Comparison of ENCODE assay signal across 11 cellular contexts in genomic region chr1:46448109-46448911, GRCh38. TPM values are rescaled to one million over a fixed set of nuclear protein-coding genes. Genes with fewer than 3 reads are reported as not detected.
DNase-seq lines count a peak whose midpoint lies in the region; ATAC-seq, FAIRE-seq and TF ChIP-seq lines count a peak whose summit lies in the region.
"Had no signal": no experiment of that assay in that cellular context is flagged by ENCODE, and none has a peak within 500 bp of the region (broad histone marks: within the 10 kb centered on the region; RNA-seq: fewer than 3 reads in every experiment).

No MANE protein-coding gene starts in this region.

- H3K4me3 ChIP-seq in cardiac muscle cell, result peak overlapping the region; percentile 28
- peak overlapping the region; percentile 12 for H3K4me3 ChIP-seq in neuron (ENCODE audit: low read length)
- no peak overlapping the region for H3K4me3 ChIP-seq in PC-9
- H3K4me3 ChIP-seq: uterus had no signal

- no peak overlapping the region for H2AFZ ChIP-seq in neuron (ENCODE audit: low read depth, low read length)
- H2AFZ ChIP-seq in PC-9, result no peak overlapping the region

- intact Hi-C loops in PC-9 (cut with micrococcal nuclease; ENCODE audit: unreplicated experiment), result loop anchor here (10.0 kb wide), 1 partner anchor 546 kb away; no protein-coding TSS in a partner anchor

- TF ChIP-seq CTCF in cardiac muscle cell (IDR thresholded peaks at IDR 0.05; ENCODE audit: low read depth, low read length) (no peak), PC-9 (conservative IDR thresholded peaks at IDR 0.05) (no peak), D721Med (IDR thresholded peaks at IDR 0.05; ENCODE audit: insufficient read depth, missing control alignments) (no peak)

- DNase-seq in AG20443 (ENCODE audit: low spot score) (peak; percentile 37), NCI-H146 treated with DMSO at 0.1 percent for 48 hours (lab: John Stamatoyannopoulos, UW; ENCODE audit: unreplicated experiment) (peak; percentile 36), cardiac muscle cell (ENCODE audit: low read depth in 1 of 2, low spot score in 1 of 2) (peak in 1 of 2 donors; percentile 34), PC-9 (no peak), D721Med (ENCODE audit: insufficient read length, low spot score) (no peak), activated gamma-delta T cell treated with Interleukin-2 at 50 U/mL for 16 hours (no peak)
- DNase-seq: retina, SW 1271, uterus had no signal

- POLR2A ChIA-PET in PC-9 (lab: Charles Lee; ENCODE audit: unreplicated experiment), result no interaction called here

- H3K4me2 ChIP-seq in PC-9, result no peak overlapping the region

- CTCF ChIA-PET in PC-9 (lab: Charles Lee), result interaction anchor here (0.7 kb wide), 1 partner anchor 17 kb away, joined by 3 read pairs; no protein-coding TSS in a partner anchor

- H4K20me1 ChIP-seq in PC-9 (ENCODE audit: insufficient read depth), result no peaks in the 10 kb centered on the region

- H3K79me2 ChIP-seq in PC-9 (ENCODE audit: low read depth), result no peaks in the 10 kb centered on the region

- H3K9me3 ChIP-seq in cardiac muscle cell (ENCODE audit: low read depth), result no peaks in the 10 kb centered on the region
- H3K9me3 ChIP-seq in neuron (ENCODE audit: low read length), result no peaks in the 10 kb centered on the region
- H3K9me3 ChIP-seq in PC-9 (ENCODE audit: insufficient read depth, low read depth), result no peaks in the 10 kb centered on the region
- H3K9me3 ChIP-seq: uterus had no signal

- no TSS peak for BruUV-seq in PC-9 (replicated peaks; lab: Mats Ljungman, UMichigan)

- H3F3A ChIP-seq in PC-9 (ENCODE audit: insufficient read depth, low read depth), result no peaks in the 10 kb centered on the region

- no peak for FAIRE-seq in D721Med (lab: Jason Lieb, UNC)

- H3K36me3 ChIP-seq in cardiac muscle cell (no peaks in the 10 kb centered on the region), neuron (ENCODE audit: insufficient read depth, low read length) (no peaks in the 10 kb centered on the region), PC-9 (ENCODE audit: low read depth) (no peaks in the 10 kb centered on the region)
- H3K36me3 ChIP-seq: uterus had no signal

- H3K4me1 ChIP-seq in cardiac muscle cell (ENCODE audit: low read depth), result no peaks in the 10 kb centered on the region
- peaks cover 7% of the 10 kb centered on the region for H3K4me1 ChIP-seq in neuron (ENCODE audit: insufficient read depth, low read length)
- H3K4me1 ChIP-seq in PC-9 (replicated peaks; ENCODE audit: insufficient read depth), result no peaks in the 10 kb centered on the region; the same call in 1 of the 2 replicates

- H3K27me3 ChIP-seq in cardiac muscle cell (peaks cover 98% of the 10 kb centered on the region), neuron (ENCODE audit: insufficient read depth, low read length) (peaks cover 83% of the 10 kb centered on the region), PC-9 (ENCODE audit: insufficient read depth, low read depth) (peaks cover 7% of the 10 kb centered on the region; the same call in 1 of the 2 replicates)
- H3K27me3 ChIP-seq: uterus had no signal

- no peaks in the 10 kb centered on the region for H3K9me2 ChIP-seq in PC-9 (ENCODE audit: insufficient read depth)

- ATAC-seq in HG02885 (IDR thresholded peaks at IDR 0.05; ENCODE audit: poor library complexity, unreplicated experiment), result no peak

- H3K27ac ChIP-seq in cardiac muscle cell (no peak overlapping the region), PC-9 (no peak overlapping the region)
- H3K27ac ChIP-seq: uterus had no signal

RNA-seq across cellular contexts. Expression of gene DMBX1, which starts 41.3 kb away (rescaled TPM):
- total RNA-seq in cardiac muscle cell (not detected in 2 replicates), PC-9 (2021) (0.79 and 1.0 TPM in 2 replicates)
- polyA plus RNA-seq in cardiac muscle cell, result not detected in 2 replicates

RNA-seq across cellular contexts. Expression of gene FAAH, which starts 54.2 kb away (rescaled TPM):
- total RNA-seq in cardiac muscle cell (12.4 and 21.0 TPM in 2 replicates), PC-9 (2021) (19.1 and 23.8 TPM in 2 replicates)
- polyA plus RNA-seq in cardiac muscle cell, result 18.7 and 20.2 TPM in 2 replicates

Comparison
In these comparisons a context has a peak if more than half of its experiments do, and no peak if none do; other contexts are left out.
1. DNase-seq: peak in AG20443 (single experiment) and NCI-H146 treated with DMSO at 0.1 percent for 48 hours (single experiment); none in PC-9 (0 of 2), D721Med (single experiment) and activated gamma-delta T cell treated with Interleukin-2 at 50 U/mL for 16 hours (single experiment).